Comparison of ENCODE assay signal across 21 cellular contexts in the genomic region with DNA sequence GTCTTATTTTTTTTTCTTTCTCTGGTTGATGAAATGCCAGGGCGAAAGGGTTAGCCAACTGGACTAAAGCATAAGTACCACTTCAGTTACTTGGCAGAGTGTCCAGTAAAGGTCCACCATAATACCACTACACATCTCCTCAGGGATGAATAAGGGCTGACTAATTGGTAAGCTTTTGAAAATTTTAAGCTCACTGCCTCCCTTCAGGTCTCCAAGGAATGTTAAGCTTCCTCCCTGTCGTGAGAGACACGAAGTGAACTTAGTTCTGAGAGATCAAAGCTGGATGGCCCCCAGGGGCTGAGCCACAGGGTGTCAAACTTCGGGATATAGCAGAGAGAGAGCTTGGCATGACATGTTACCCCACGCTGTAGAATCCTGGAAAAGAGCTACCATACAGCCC.
"Had no signal": no experiment of that assay in that cellular context is flagged by ENCODE, and none has a peak within 500 bp of the region (broad histone marks: within the 10 kb centered on the region; RNA-seq: fewer than 3 reads in every experiment).

No MANE protein-coding gene starts in this region.

- H3K27ac Mint-ChIP-seq: endodermal cell; memory B cell; natural killer cell treated with Interleukin-12 subunit alpha and Interleukin-12 subunit beta and Interleukin-15 and Interleukin-18, amount 100 ng/mL, for 72 hours; progenitor cell of endocrine pancreas; stimulated activated effector memory CD8-positive, alpha-beta T cell treated with anti-CD3 and anti-CD28 coated beads, Interleukin-12 subunit alpha, Interleukin-12 subunit beta, amount 100 ng/mL, for 72 hours had no signal

- H3K4me1 Mint-ChIP-seq: endodermal cell, neural crest cell had no signal

- H3K27ac ChIP-seq: dorsolateral prefrontal cortex, lower lobe of right lung, parathyroid adenoma, sigmoid colon, testis, tibial artery, upper lobe of left lung had no signal

- H3K9me3 ChIP-seq: lower lobe of right lung, sigmoid colon, testis, tibial artery had no signal

- ATAC-seq: left ventricle myocardium superior; lower lobe of right lung; natural killer cell treated with Interleukin-12 subunit alpha and Interleukin-12 subunit beta and Interleukin-15 and Interleukin-18, amount 100 ng/mL, for 72 hours; stimulated activated effector memory CD8-positive, alpha-beta T cell treated with anti-CD3 and anti-CD28 coated beads, Interleukin-12 subunit alpha, Interleukin-12 subunit beta, amount 100 ng/mL, for 72 hours had no signal

- DNase-seq: dorsolateral prefrontal cortex; effector CD4-positive, alpha-beta T cell; endodermal cell; erythroblast; left ventricle myocardium superior; lower lobe of right lung; naive B cell; sigmoid colon; stimulated activated CD4-positive, alpha-beta T cell treated with anti-CD3 and anti-CD28 coated beads, Interleukin-2, amount 100 ng/mL, for 24 hours; stimulated activated CD4-positive, alpha-beta T cell treated with anti-CD3 and anti-CD28 coated beads, Interleukin-4, amount 100 ng/mL, for 24 hours; stimulated activated naive CD4-positive, alpha-beta T cell treated with Interleukin-2 at 50 U/mL for 16 hours; substantia nigra; testis; tibial artery; upper lobe of left lung had no signal

- H3K27me3 Mint-ChIP-seq: memory B cell; natural killer cell treated with Interleukin-12 subunit alpha and Interleukin-12 subunit beta and Interleukin-15 and Interleukin-18, amount 100 ng/mL, for 72 hours; progenitor cell of endocrine pancreas had no signal

- H3K4me3 Mint-ChIP-seq: endodermal cell; memory B cell; naive B cell; natural killer cell treated with Interleukin-12 subunit alpha and Interleukin-12 subunit beta and Interleukin-15 and Interleukin-18, amount 100 ng/mL, for 72 hours; neural crest cell; stimulated activated effector memory CD8-positive, alpha-beta T cell treated with anti-CD3 and anti-CD28 coated beads, Interleukin-12 subunit alpha, Interleukin-12 subunit beta, amount 100 ng/mL, for 72 hours had no signal
